ENCODE assay signal across 8 cellular contexts in genomic region chr1:151282883-151283725, GRCh38. TPM values are rescaled to one million over a fixed set of nuclear protein-coding genes. Genes with fewer than 3 reads are reported as not detected.
A peak's percentile ranks its signal among the peaks of the same experiment; 100 is the strongest.
DNase-seq lines count a peak whose midpoint lies in the region; ATAC-seq and TF ChIP-seq lines count a peak whose summit lies in the region.

No MANE protein-coding gene starts in this region.

- ATAC-seq in right lobe of liver (no peak), GM21390 (IDR thresholded peaks at IDR 0.05; ENCODE audit: unreplicated experiment) (no peak), HG02623 (IDR thresholded peaks at IDR 0.05; ENCODE audit: unreplicated experiment) (no peak)

- intact Hi-C loops in right lobe of liver (cut with DNase I) (no loop called here), testis (cut with DNase I; ENCODE audit: low total_unique reads) (no loop called here)

- TF ChIP-seq CTCF in HFF-Myc (IDR thresholded peaks at IDR 0.05; ENCODE audit: low read depth, low read length, missing control alignments): no peak
- TF ChIP-seq CTCF in choroid plexus epithelial cell (conservative IDR thresholded peaks at IDR 0.05; ENCODE audit: low read depth, low read length): no peak
- no peak for TF ChIP-seq CTCF in right lobe of liver (IDR thresholded peaks at IDR 0.05)
- no peak for TF ChIP-seq CTCF in testis (IDR thresholded peaks at IDR 0.05)

- H3K27ac ChIP-seq in right lobe of liver: peak overlapping the region; percentile 96 to 97 (median 96)
- peak overlapping the region; percentile 94 to 99 for H3K27ac ChIP-seq in testis

- H3K4me1 ChIP-seq in right lobe of liver (peaks cover 0 to 11% (median 2%) of the 10 kb centered on the region in 4 donors), testis (peaks cover 19% of the 10 kb centered on the region)

- TF ChIP-seq POLR2A in right lobe of liver (IDR thresholded peaks at IDR 0.05) (no peak), testis (IDR thresholded peaks at IDR 0.05) (no peak)

- H3K9me3 ChIP-seq in right lobe of liver (no peaks in the 10 kb centered on the region), testis (no peaks in the 10 kb centered on the region)

- H3K36me3 ChIP-seq in right lobe of liver (peaks cover 0 to 24% (median 10%) of the 10 kb centered on the region in 4 donors), testis (ENCODE audit: low read depth, missing control alignments) (no peaks in the 10 kb centered on the region)

- no peaks in the 10 kb centered on the region for H3K27me3 ChIP-seq in right lobe of liver
- H3K27me3 ChIP-seq in testis: no peaks in the 10 kb centered on the region

- 2% methylated on average over 8 of the region's 44 CpGs for WGBS in right lobe of liver (ENCODE audit: insufficient coverage, low coverage, low lambda C conversion rate, missing lambda C conversion rate)
- 1 to 3% methylated on average over 23 to 44 of the region's 44 CpGs for WGBS in testis, 2 donors

- H3K4me3 ChIP-seq in HFF-Myc (replicated peaks; ENCODE audit: low read depth, low read length) (peak overlapping the region; percentile 57), choroid plexus epithelial cell (ENCODE audit: low read depth, low read length) (peak overlapping the region; percentile 83), right lobe of liver (peak overlapping the region; percentile 61 to 96 (median 83)), testis (peak overlapping the region; percentile 61 to 85)

- DNase-seq in COLO829 (ENCODE audit: low spot score) (peak; percentile 8), HFF-Myc (ENCODE audit: extremely low read depth, low read depth) (no peak), SW480 (ENCODE audit: low spot score) (peak; percentile 20), choroid plexus epithelial cell (ENCODE audit: low read depth) (no peak), right lobe of liver (peak in 2 of 3 donors; percentile 46 to 62), testis (peak; percentile 47)

RNA-seq across cellular contexts. Expression of gene ZNF687, which starts 1.0 kb away (rescaled TPM):
- total RNA-seq in right lobe of liver (10 to 100 TPM in 3 of 6 experiments, 1 to 10 TPM in 3; 7.6 to 14.2 (median 10.1) TPM), testis (10 to 100 TPM; 39.9 to 58.2 TPM)
- 38.4 TPM for polyA plus RNA-seq in testis (ENCODE audit: insufficient read depth, low read depth, low replicate concordance)

RNA-seq across cellular contexts. Expression of gene PSMD4, which starts 28.6 kb away (rescaled TPM):
- total RNA-seq in right lobe of liver (10 to 100 TPM; 72.2 to 95.6 (median 79.1) TPM), testis (100 to 1,000 TPM; 164 to 196 TPM)
- polyA plus RNA-seq in testis (ENCODE audit: insufficient read depth, low read depth, low replicate concordance): 333 TPM

RNA-seq across cellular contexts. Expression of gene PI4KB, which starts 44.1 kb away (rescaled TPM):
- total RNA-seq in right lobe of liver (10 to 100 TPM; 20.0 to 24.7 (median 22.7) TPM), testis (100 to 1,000 TPM in 1 of 2 donors, 10 to 100 TPM in 1; 87.9 to 103 TPM)
- polyA plus RNA-seq in testis (ENCODE audit: insufficient read depth, low read depth, low replicate concordance): 86.8 TPM

Comparison
In these comparisons a context has a peak if more than half of its experiments do, and no peak if none do; other contexts are left out.
1. DNase-seq: peak in COLO829 (single experiment), SW480 (single experiment), right lobe of liver (2 of 3) and testis (single experiment); none in HFF-Myc (single experiment) and choroid plexus epithelial cell (single experiment).
2. Peak in every context shown above with its lines, with median percentiles within 50 percentile points of each other: H3K4me3 ChIP-seq.